ENCODE assay signal across 11 cellular contexts in genomic region chr4:183906736-183907651, GRCh38. TPM values are rescaled to one million over a fixed set of nuclear protein-coding genes. Genes with fewer than 3 reads are reported as not detected.
DNase-seq lines count a peak whose midpoint lies in the region; ATAC-seq and TF ChIP-seq lines count a peak whose summit lies in the region.
"Had no signal": no experiment of that assay in that cellular context is flagged by ENCODE, and none has a peak within 500 bp of the region (broad histone marks: within the 10 kb centered on the region; RNA-seq: fewer than 3 reads in every experiment).

No MANE protein-coding gene starts in this region.

- CTCF ChIA-PET in MCF 10A (lab: Yijun Ruan, JAX) = no interaction called here

- no peaks in the 10 kb centered on the region for H3K9me3 Mint-ChIP-seq in MCF 10A (ENCODE audit: unreplicated experiment)
- H3K9me3 Mint-ChIP-seq in activated T-helper 1 cell treated with anti-CD3 and anti-CD28 coated beads, Interleukin-12 subunit alpha, Interleukin-12 subunit beta, Interleukin-2, Interleukin-4 antibody, amounts not matched to agents 30 ng/mL and 10 ng/mL and 1 ng/mL, durations not matched to agents 14 hours and 24 hours and 36 hours = no peaks in the 10 kb centered on the region

- H3K27ac ChIP-seq in breast epithelium = peak overlapping the region in 1 of 2 donors; percentile 15
- no peak overlapping the region for H3K27ac ChIP-seq in upper lobe of right lung
- H3K27ac ChIP-seq: BLaER1 had no signal

- TF ChIP-seq CTCF in breast epithelium (IDR thresholded peaks at IDR 0.05) = no peak
- no peak for TF ChIP-seq CTCF in MCF 10A (IDR thresholded peaks at IDR 0.05; ENCODE audit: unreplicated experiment)
- TF ChIP-seq CTCF in epithelial cell of proximal tubule (conservative IDR thresholded peaks at IDR 0.05; ENCODE audit: low read depth, low read length) = no peak
- no peak for TF ChIP-seq CTCF in mucosa of descending colon (IDR thresholded peaks at IDR 0.05)
- TF ChIP-seq CTCF in upper lobe of right lung (IDR thresholded peaks at IDR 0.05) = no peak

- ATAC-seq in mucosa of descending colon = no peak
- ATAC-seq in upper lobe of right lung = no peak
- ATAC-seq in GM18858 (IDR thresholded peaks at IDR 0.05; ENCODE audit: unreplicated experiment) = no peak

- H3K4me1 Mint-ChIP-seq in MCF 10A (ENCODE audit: insufficient read depth, unreplicated experiment) = no peaks in the 10 kb centered on the region
- no peaks in the 10 kb centered on the region for H3K4me1 Mint-ChIP-seq in activated T-helper 1 cell treated with anti-CD3 and anti-CD28 coated beads, Interleukin-12 subunit alpha, Interleukin-12 subunit beta, Interleukin-2, Interleukin-4 antibody, amounts not matched to agents 30 ng/mL and 10 ng/mL and 1 ng/mL, durations not matched to agents 14 hours and 24 hours and 36 hours (ENCODE audit: low read depth)

- H3K4me3 Mint-ChIP-seq in MCF 10A (ENCODE audit: unreplicated experiment) = no peak overlapping the region
- H3K4me3 Mint-ChIP-seq in activated T-helper 1 cell treated with anti-CD3 and anti-CD28 coated beads, Interleukin-12 subunit alpha, Interleukin-12 subunit beta, Interleukin-2, Interleukin-4 antibody, amounts not matched to agents 30 ng/mL and 10 ng/mL and 1 ng/mL, durations not matched to agents 14 hours and 24 hours and 36 hours = no peak overlapping the region

- H3K27ac Mint-ChIP-seq in MCF 10A (ENCODE audit: low read depth, unreplicated experiment) = no peak overlapping the region
- H3K27ac Mint-ChIP-seq in activated T-helper 1 cell treated with anti-CD3 and anti-CD28 coated beads, Interleukin-12 subunit alpha, Interleukin-12 subunit beta, Interleukin-2, Interleukin-4 antibody, amounts not matched to agents 30 ng/mL and 10 ng/mL and 1 ng/mL, durations not matched to agents 14 hours and 24 hours and 36 hours = no peak overlapping the region

- intact Hi-C loops in breast epithelium (cut with DNase I; ENCODE audit: low total_unique reads) (no loop called here), MCF 10A (cut with micrococcal nuclease) (no loop called here), mucosa of descending colon (cut with DNase I, micrococcal nuclease) (no loop called here), upper lobe of right lung (cut with DNase I) (no loop called here)
- intact Hi-C loops in activated T-helper 1 cell treated with anti-CD3 and anti-CD28 coated beads, Interleukin-12 subunit alpha, Interleukin-12 subunit beta, Interleukin-2, Interleukin-4 antibody, amounts not matched to agents 30 ng/mL and 10 ng/mL and 1 ng/mL, durations not matched to agents 14 hours and 24 hours and 36 hours (cut with micrococcal nuclease) = no loop called here

- H3K4me1 ChIP-seq in breast epithelium = no peaks in the 10 kb centered on the region
- peaks cover 4% of the 10 kb centered on the region for H3K4me1 ChIP-seq in mucosa of descending colon (ENCODE audit: low read depth)
- H3K4me1 ChIP-seq in upper lobe of right lung = peaks cover 7% of the 10 kb centered on the region
- H3K4me1 ChIP-seq: BLaER1 had no signal

- H3K36me3 ChIP-seq in breast epithelium (no peaks in the 10 kb centered on the region), mucosa of descending colon (ENCODE audit: low read depth) (no peaks in the 10 kb centered on the region), upper lobe of right lung (no peaks in the 10 kb centered on the region)
- H3K36me3 ChIP-seq: BLaER1 had no signal

- no peak for TF ChIP-seq POLR2A in breast epithelium (IDR thresholded peaks at IDR 0.05)

- DNase-seq in breast epithelium (ENCODE audit: low spot score in 2 of 2) (no peak), MCF 10A (ENCODE audit: unreplicated experiment) (no peak), epithelial cell of proximal tubule (ENCODE audit: low read depth) (no peak), mucosa of descending colon (peak in 2 of 3 donors; percentile 6 to 27), upper lobe of right lung (peak; percentile 63), NCI-H2107 treated with DMSO at 0.1 percent for 48 hours (lab: John Stamatoyannopoulos, UW; ENCODE audit: unreplicated experiment) (no peak)
- DNase-seq in activated T-helper 1 cell treated with anti-CD3 and anti-CD28 coated beads, Interleukin-12 subunit alpha, Interleukin-12 subunit beta, Interleukin-2, Interleukin-4 antibody, amounts not matched to agents 30 ng/mL and 10 ng/mL and 1 ng/mL, durations not matched to agents 14 hours and 24 hours and 36 hours (ENCODE audit: low spot score) = no peak
- DNase-seq: NCI-H1048; stimulated activated naive CD4-positive, alpha-beta T cell had no signal

- no peaks in the 10 kb centered on the region for H3K36me3 Mint-ChIP-seq in MCF 10A (ENCODE audit: insufficient read depth, unreplicated experiment)
- peaks cover 2% of the 10 kb centered on the region for H3K36me3 Mint-ChIP-seq in activated T-helper 1 cell treated with anti-CD3 and anti-CD28 coated beads, Interleukin-12 subunit alpha, Interleukin-12 subunit beta, Interleukin-2, Interleukin-4 antibody, amounts not matched to agents 30 ng/mL and 10 ng/mL and 1 ng/mL, durations not matched to agents 14 hours and 24 hours and 36 hours (ENCODE audit: low read depth)

- H3K27me3 ChIP-seq in breast epithelium (no peaks in the 10 kb centered on the region), upper lobe of right lung (no peaks in the 10 kb centered on the region)
- H3K27me3 ChIP-seq: BLaER1 had no signal

- BruUV-seq in MCF 10A (replicated peaks; lab: Mats Ljungman, UMichigan) = no TSS peak

- POLR2A ChIA-PET in MCF 10A (lab: Yijun Ruan, JAX) = interaction anchor here (1.0 to 2.8 kb wide), 2 partner anchors 81 to 83 kb away, joined by 3 to 10 read pairs; no protein-coding TSS in a partner anchor

- H3K9me3 ChIP-seq in breast epithelium (no peaks in the 10 kb centered on the region), mucosa of descending colon (no peaks in the 10 kb centered on the region), upper lobe of right lung (no peaks in the 10 kb centered on the region)

- H3K4me3 ChIP-seq in breast epithelium (peak overlapping the region; percentile 62 to 79 (median 63)), epithelial cell of proximal tubule (ENCODE audit: low read depth, low read length) (peak overlapping the region; percentile 67), mucosa of descending colon (peak overlapping the region; percentile 9), upper lobe of right lung (peak overlapping the region; percentile 68)
- H3K4me3 ChIP-seq: BLaER1 had no signal

- H3K27me3 Mint-ChIP-seq in MCF 10A (ENCODE audit: insufficient read depth, unreplicated experiment) = no peaks in the 10 kb centered on the region
- peaks cover 64% of the 10 kb centered on the region for H3K27me3 Mint-ChIP-seq in activated T-helper 1 cell treated with anti-CD3 and anti-CD28 coated beads, Interleukin-12 subunit alpha, Interleukin-12 subunit beta, Interleukin-2, Interleukin-4 antibody, amounts not matched to agents 30 ng/mL and 10 ng/mL and 1 ng/mL, durations not matched to agents 14 hours and 24 hours and 36 hours (ENCODE audit: insufficient read depth)

RNA-seq across cellular contexts. Expression of gene STOX2, which starts 1.9 kb away (rescaled TPM):
- total RNA-seq in breast epithelium = 10 to 100 TPM in 2 of 3 donors, 1 to 10 TPM in 1; 7.9 to 11.2 (median 10.7) TPM
- 1.1 TPM in 2 replicates for total RNA-seq in MCF 10A (2022)
- 2.3 and 4.3 TPM in 2 replicates for total RNA-seq in epithelial cell of proximal tubule
- total RNA-seq in mucosa of descending colon = 10 to 100 TPM in 1 of 3 donors, 1 to 10 TPM in 2; 2.7 to 10.9 (median 4.3) TPM
- 12.9 TPM for total RNA-seq in upper lobe of right lung
- not detected in 2 replicates for total RNA-seq in activated T-helper 1 cell treated with anti-CD3 and anti-CD28 coated beads, Interleukin-12 subunit alpha, Interleukin-12 subunit beta, Interleukin-2, Interleukin-4 antibody, amounts not matched to agents 30 ng/mL and 10 ng/mL and 1 ng/mL, durations not matched to agents 14 hours and 24 hours and 36 hours

Comparison
In these comparisons a context has a peak if more than half of its experiments do, and no peak if none do; other contexts are left out.
1. DNase-seq: peak in mucosa of descending colon (2 of 3) and upper lobe of right lung (single experiment); none in breast epithelium (0 of 2), MCF 10A (single experiment), epithelial cell of proximal tubule (single experiment), activated T-helper 1 cell treated with anti-CD3 and anti-CD28 coated beads, Interleukin-12 subunit alpha, Interleukin-12 subunit beta, Interleukin-2, Interleukin-4 antibody, amounts not matched to agents 30 ng/mL and 10 ng/mL and 1 ng/mL, durations not matched to agents 14 hours and 24 hours and 36 hours (single experiment) and NCI-H2107 treated with DMSO at 0.1 percent for 48 hours (single experiment).
2. H3K4me3 ChIP-seq: peak in every context shown above with its lines; median percentile 68 in upper lobe of right lung; 67 in epithelial cell of proximal tubule; 63 in breast epithelium; 9 in mucosa of descending colon.